1 cellular context compared by ENCODE assay signal in the genomic region with DNA sequence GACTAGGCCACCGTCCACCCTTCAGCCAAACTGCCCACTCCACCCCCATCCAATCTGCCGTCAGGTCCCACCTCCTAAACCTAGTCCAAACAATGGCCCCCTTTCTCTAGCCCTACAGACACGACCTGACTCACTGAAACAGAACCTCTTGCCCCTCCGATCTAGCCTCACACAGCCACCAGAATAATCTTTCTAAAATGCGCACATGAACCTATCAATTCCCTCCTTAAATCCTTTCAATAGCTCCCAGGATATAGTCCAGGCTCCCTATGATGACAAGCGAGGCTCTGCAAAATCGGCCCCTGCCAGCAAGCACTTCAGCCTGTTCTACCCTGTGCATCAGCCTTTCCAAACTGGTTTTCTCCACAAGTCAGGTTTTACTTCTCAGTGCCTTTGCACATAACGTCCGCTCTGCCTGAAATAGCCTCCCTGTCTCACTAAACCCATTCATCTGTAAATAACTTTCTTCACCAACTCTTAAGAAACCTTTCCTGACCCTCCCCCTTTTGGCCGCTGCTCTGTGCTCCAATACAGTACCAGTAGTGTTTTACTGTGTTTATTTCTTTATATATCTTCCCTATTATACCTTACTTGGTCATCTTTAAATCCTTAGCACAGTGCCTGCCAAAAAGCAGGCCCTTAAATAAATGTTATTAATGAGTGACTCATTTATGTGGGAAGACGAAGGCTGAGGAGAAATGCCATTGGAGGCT.
A peak's percentile ranks its signal among the peaks of the same experiment; 100 is the strongest.
TF ChIP-seq lines count a peak whose summit lies in the region.

No MANE protein-coding gene starts in this region.

TF ChIP-seq in HepG2, 621 proteins besides CTCF, POLR2A, EP300 and RAD21 (continued from another document):
- TF ChIP-seq, protein P1, sequence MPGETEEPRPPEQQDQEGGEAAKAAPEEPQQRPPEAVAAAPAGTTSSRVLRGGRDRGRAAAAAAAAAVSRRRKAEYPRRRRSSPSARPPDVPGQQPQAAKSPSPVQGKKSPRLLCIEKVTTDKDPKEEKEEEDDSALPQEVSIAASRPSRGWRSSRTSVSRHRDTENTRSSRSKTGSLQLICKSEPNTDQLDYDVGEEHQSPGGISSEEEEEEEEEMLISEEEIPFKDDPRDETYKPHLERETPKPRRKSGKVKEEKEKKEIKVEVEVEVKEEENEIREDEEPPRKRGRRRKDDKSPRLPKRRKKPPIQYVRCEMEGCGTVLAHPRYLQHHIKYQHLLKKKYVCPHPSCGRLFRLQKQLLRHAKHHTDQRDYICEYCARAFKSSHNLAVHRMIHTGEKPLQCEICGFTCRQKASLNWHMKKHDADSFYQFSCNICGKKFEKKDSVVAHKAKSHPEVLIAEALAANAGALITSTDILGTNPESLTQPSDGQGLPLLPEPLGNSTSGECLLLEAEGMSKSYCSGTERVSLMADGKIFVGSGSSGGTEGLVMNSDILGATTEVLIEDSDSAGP (CRISPR knock-in tag; IDR thresholded peaks at IDR 0.05; ENCODE audit: borderline replicate concordance), result 0 out of 2 replicates have a peak, but pooled peaks have one; percentile 1
- TF ChIP-seq, protein P2, sequence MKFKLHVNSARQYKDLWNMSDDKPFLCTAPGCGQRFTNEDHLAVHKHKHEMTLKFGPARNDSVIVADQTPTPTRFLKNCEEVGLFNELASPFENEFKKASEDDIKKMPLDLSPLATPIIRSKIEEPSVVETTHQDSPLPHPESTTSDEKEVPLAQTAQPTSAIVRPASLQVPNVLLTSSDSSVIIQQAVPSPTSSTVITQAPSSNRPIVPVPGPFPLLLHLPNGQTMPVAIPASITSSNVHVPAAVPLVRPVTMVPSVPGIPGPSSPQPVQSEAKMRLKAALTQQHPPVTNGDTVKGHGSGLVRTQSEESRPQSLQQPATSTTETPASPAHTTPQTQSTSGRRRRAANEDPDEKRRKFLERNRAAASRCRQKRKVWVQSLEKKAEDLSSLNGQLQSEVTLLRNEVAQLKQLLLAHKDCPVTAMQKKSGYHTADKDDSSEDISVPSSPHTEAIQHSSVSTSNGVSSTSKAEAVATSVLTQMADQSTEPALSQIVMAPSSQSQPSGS (CRISPR knock-in tag; IDR thresholded peaks at IDR 0.05), result no peak
- no peak for TF ChIP-seq AKAP8 (CRISPR knock-in tag; IDR thresholded peaks at IDR 0.05)
- TF ChIP-seq RXRA (CRISPR knock-in tag; IDR thresholded peaks at IDR 0.05), result no peak; the same call in 1 of the 2 replicates
- no peak for TF ChIP-seq FOXM1 (CRISPR knock-in tag; IDR thresholded peaks at IDR 0.05)
- TF ChIP-seq, protein P3, sequence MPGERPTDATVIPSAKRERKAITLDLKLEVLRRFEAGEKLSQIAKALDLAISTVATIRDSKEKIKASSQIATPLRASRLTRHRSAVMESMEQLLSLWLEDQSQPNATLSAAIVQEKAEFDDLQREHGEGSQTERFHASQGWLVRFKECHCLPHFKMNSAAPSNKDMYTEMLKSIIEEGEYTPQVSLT (CRISPR knock-in tag; IDR thresholded peaks at IDR 0.05; ENCODE audit: borderline replicate concordance, low read depth), result no peak
- no peak for TF ChIP-seq ERF (CRISPR knock-in tag; IDR thresholded peaks at IDR 0.05)
- TF ChIP-seq ZIK1 (CRISPR knock-in tag; IDR thresholded peaks at IDR 0.05; ENCODE audit: borderline replicate concordance, low read depth), result no peak
- TF ChIP-seq ZNF773 (CRISPR knock-in tag; IDR thresholded peaks at IDR 0.05; ENCODE audit: borderline replicate concordance), result no peak
- no peak for TF ChIP-seq HMGA1 (CRISPR knock-in tag; conservative IDR thresholded peaks at IDR 0.05)
- no peak for TF ChIP-seq ZNF224 (CRISPR knock-in tag; IDR thresholded peaks at IDR 0.05)
- TF ChIP-seq, protein P4, sequence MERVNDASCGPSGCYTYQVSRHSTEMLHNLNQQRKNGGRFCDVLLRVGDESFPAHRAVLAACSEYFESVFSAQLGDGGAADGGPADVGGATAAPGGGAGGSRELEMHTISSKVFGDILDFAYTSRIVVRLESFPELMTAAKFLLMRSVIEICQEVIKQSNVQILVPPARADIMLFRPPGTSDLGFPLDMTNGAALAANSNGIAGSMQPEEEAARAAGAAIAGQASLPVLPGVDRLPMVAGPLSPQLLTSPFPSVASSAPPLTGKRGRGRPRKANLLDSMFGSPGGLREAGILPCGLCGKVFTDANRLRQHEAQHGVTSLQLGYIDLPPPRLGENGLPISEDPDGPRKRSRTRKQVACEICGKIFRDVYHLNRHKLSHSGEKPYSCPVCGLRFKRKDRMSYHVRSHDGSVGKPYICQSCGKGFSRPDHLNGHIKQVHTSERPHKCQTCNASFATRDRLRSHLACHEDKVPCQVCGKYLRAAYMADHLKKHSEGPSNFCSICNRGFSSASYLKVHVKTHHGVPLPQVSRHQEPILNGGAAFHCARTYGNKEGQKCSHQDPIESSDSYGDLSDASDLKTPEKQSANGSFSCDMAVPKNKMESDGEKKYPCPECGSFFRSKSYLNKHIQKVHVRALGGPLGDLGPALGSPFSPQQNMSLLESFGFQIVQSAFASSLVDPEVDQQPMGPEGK (CRISPR knock-in tag; IDR thresholded peaks at IDR 0.05), result no peak
